9 cellular contexts compared by ENCODE assay signal in the genomic region with DNA sequence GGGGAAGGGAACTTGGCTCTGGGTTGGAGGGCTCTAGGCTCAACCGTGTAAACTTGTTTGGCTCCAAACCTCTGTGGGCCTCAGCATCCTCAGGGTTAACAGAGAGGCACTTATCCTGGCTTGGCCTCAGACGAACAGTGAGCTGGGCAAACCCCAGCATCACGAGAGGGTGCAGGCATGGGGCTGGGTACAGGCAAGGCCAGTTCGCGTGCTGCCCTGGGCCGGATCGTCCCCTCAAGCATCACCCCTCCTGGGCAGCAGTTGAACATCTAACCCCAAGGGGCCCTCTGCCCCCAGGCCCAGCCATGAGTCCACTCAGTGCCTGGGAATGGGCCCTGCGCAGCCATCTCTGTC. TPM values are rescaled to one million over a fixed set of nuclear protein-coding genes. Genes with fewer than 3 reads are reported as not detected.
DNase-seq lines count a peak whose midpoint lies in the region; TF ChIP-seq lines count a peak whose summit lies in the region.
"Had no signal": no experiment of that assay in that cellular context is flagged by ENCODE, and none has a peak within 500 bp of the region (broad histone marks: within the 10 kb centered on the region; RNA-seq: fewer than 3 reads in every experiment).

No MANE protein-coding gene starts in this region.

- H3K4me1 ChIP-seq in Loucy (ENCODE audit: insufficient read depth, low read length, poor library complexity, severe bottlenecking) (peaks cover 42% of the 10 kb centered on the region), colonic mucosa (peaks cover 35% of the 10 kb centered on the region)

- H3K4me2 ChIP-seq in Loucy (ENCODE audit: low read depth, low read length, poor library complexity, severe bottlenecking) = peak overlapping the region; percentile 85

- H3K4me1 Mint-ChIP-seq in nephron progenitor cell = peaks cover 46% of the 10 kb centered on the region

- POLR2A ChIA-PET in AG04449 (lab: Yijun Ruan, JAX) = interaction anchor here (0.9 to 2.8 kb wide), 3 partner anchors 9 to 100 kb away, joined by 3 to 18 read pairs (median 10); no protein-coding TSS in a partner anchor

- H3K9me3 ChIP-seq in Loucy (ENCODE audit: insufficient read depth, low read depth, low read length) = no peaks in the 10 kb centered on the region
- H3K9me3 ChIP-seq in colonic mucosa = no peaks in the 10 kb centered on the region

- H3K27me3 Mint-ChIP-seq in nephron progenitor cell (ENCODE audit: low read depth, poor library complexity) = peaks cover 25% of the 10 kb centered on the region

- H3K79me2 ChIP-seq in Loucy (ENCODE audit: insufficient read depth, low read length) = peaks cover 30% of the 10 kb centered on the region

- H3K27ac ChIP-seq in colonic mucosa = peak overlapping the region; percentile 89

- no peaks in the 10 kb centered on the region for H3K9me2 ChIP-seq in Loucy (replicated peaks; ENCODE audit: low read depth, low read length)

- H3K27me3 ChIP-seq in Loucy (ENCODE audit: insufficient read depth, low read length, poor library complexity, severe bottlenecking) = no peaks in the 10 kb centered on the region
- no peaks in the 10 kb centered on the region for H3K27me3 ChIP-seq in colonic mucosa

- CTCF ChIA-PET in AG04449 (lab: Yijun Ruan, JAX) = interaction anchor here (0.9 to 5.3 kb wide), 5 partner anchors 9 to 56 kb away, joined by 3 to 60 read pairs (median 34); a partner anchor contains a TSS

- H4K20me1 ChIP-seq in Loucy (ENCODE audit: insufficient read depth, low read length, poor library complexity, severe bottlenecking) = peaks cover 12% of the 10 kb centered on the region

- DNase-seq in AG04449 (ENCODE audit: low read depth, low spot score) (no peak), colonic mucosa (no peak), nephron progenitor cell (no peak), NCI-H345 treated with DMSO at 0.1 percent for 48 hours (lab: John Stamatoyannopoulos, UW; ENCODE audit: unreplicated experiment) (no peak), DMS153 treated with DMSO at 0.1 percent for 48 hours (lab: John Stamatoyannopoulos, UW; ENCODE audit: unreplicated experiment) (no peak)
- DNase-seq in stimulated activated CD4-positive, alpha-beta T cell treated with anti-CD3 and anti-CD28 coated beads, Interleukin-2, amount 100 ng/mL, for 24 hours = no peak
- DNase-seq in stimulated activated CD4-positive, alpha-beta T cell treated with anti-CD3 and anti-CD28 coated beads, Interleukin-15, amount 100 ng/mL, for 24 hours = no peak

- no peaks in the 10 kb centered on the region for H3K36me3 ChIP-seq in Loucy (ENCODE audit: insufficient read depth, low read length)
- peaks cover 19% of the 10 kb centered on the region for H3K36me3 ChIP-seq in colonic mucosa

- peak overlapping the region; percentile 33 for H3K4me3 Mint-ChIP-seq in nephron progenitor cell

- no peak overlapping the region for H2AFZ ChIP-seq in Loucy (ENCODE audit: low read length)

- H3K27ac Mint-ChIP-seq in nephron progenitor cell = no peak overlapping the region

- no peaks in the 10 kb centered on the region for H3K9me3 Mint-ChIP-seq in nephron progenitor cell

- intact Hi-C loops in colonic mucosa (cut with DNase I) = no loop called here

- H3K4me3 ChIP-seq in AG04449 (ENCODE audit: low read depth, low read length) (peak overlapping the region; percentile 68; the same call in 1 of the 2 replicates), Loucy (ENCODE audit: low read length, poor library complexity, severe bottlenecking) (peak overlapping the region; percentile 75), colonic mucosa (peak overlapping the region; percentile 91)

- H3K9ac ChIP-seq in Loucy (ENCODE audit: low read depth, low read length, poor library complexity, severe bottlenecking) (no peak overlapping the region), colonic mucosa (ENCODE audit: low read depth in 2 of 2, low read length in 2 of 2) (peak overlapping the region; percentile 89 to 96)

- peaks cover 11% of the 10 kb centered on the region for H3F3A ChIP-seq in Loucy (ENCODE audit: low read depth)

- no peak for TF ChIP-seq CTCF in AG04449 (IDR thresholded peaks at IDR 0.05; ENCODE audit: insufficient read depth, low read length, missing control alignments)
- no peak for TF ChIP-seq CTCF in Loucy (conservative IDR thresholded peaks at IDR 0.05; ENCODE audit: low read length)
- no peak for TF ChIP-seq CTCF in colonic mucosa (IDR thresholded peaks at IDR 0.05)
- TF ChIP-seq CTCF in nephron progenitor cell (IDR thresholded peaks at IDR 0.05) = no peak

- no peaks in the 10 kb centered on the region for H3K36me3 Mint-ChIP-seq in nephron progenitor cell (ENCODE audit: low read depth)

RNA-seq across cellular contexts. Expression of a gene that starts 1.9 kb away (rescaled TPM):
- 10 to 100 TPM; 58.5 to 78.5 TPM for total RNA-seq in colonic mucosa

RNA-seq across cellular contexts. Expression of a gene that starts 5.4 kb away (rescaled TPM):
- 10 to 100 TPM; 27.4 to 32.2 TPM for total RNA-seq in colonic mucosa

RNA-seq across cellular contexts. Expression of a gene that starts 7.5 kb away (rescaled TPM):
- 10 to 100 TPM; 16.6 to 30.8 TPM for total RNA-seq in colonic mucosa

RNA-seq across cellular contexts. Expression of a gene that starts 17.9 kb away (rescaled TPM):
- total RNA-seq in colonic mucosa = under 1 TPM; 0.40 to 0.69 TPM
- total RNA-seq: kidney epithelial cell had no signal

RNA-seq across cellular contexts. Expression of a gene that starts 19.6 kb away (rescaled TPM):
- total RNA-seq in colonic mucosa = 10 to 100 TPM; 27.3 to 31.1 TPM
